ENCODE assay signal across 2 cellular contexts in genomic region chr3:153559366-153559765, GRCh38.
A peak's percentile ranks its signal among the peaks of the same experiment; 100 is the strongest.
DNase-seq lines count a peak whose midpoint lies in the region; ATAC-seq, FAIRE-seq and TF ChIP-seq lines count a peak whose summit lies in the region.
"Not testable (repeated sequence)": the region's sequence is repeated elsewhere in the genome, so short reads cannot be mapped to it uniquely, and the experiment has no call there.

No MANE protein-coding gene starts in this region.

- not testable (repeated sequence) for H3K4me1 ChIP-seq in K562 (replicated peaks in 1 of 2; ENCODE audit: control insufficient read depth in 2 of 2, insufficient read depth in 2 of 2, low read length in 2 of 2)

- POLR2A ChIA-PET in K562 (lab: Yijun Ruan, JAX), result not testable (repeated sequence)

- not testable (repeated sequence) for DNase-seq in K562 (ENCODE audit: extremely low read depth in 1 of 4, low spot score in 3 of 4); endothelial cell (ENCODE audit: low spot score)

- not testable (repeated sequence) for H3K4me1 Mint-ChIP-seq in endothelial cell (ENCODE audit: unreplicated experiment)

- not testable (repeated sequence) for TF ChIP-seq RAD21 in K562 (CRISPR knock-in tag; conservative IDR thresholded peaks at IDR 0.05 in 1 of 2, IDR thresholded peaks at IDR 0.05 in 1 of 2)

- not testable (repeated sequence) for H3K79me2 ChIP-seq in K562 (ENCODE audit: control insufficient read depth, insufficient read depth, low read length)

- not testable (repeated sequence) for H3K9ac ChIP-seq in K562 (ENCODE audit: insufficient read depth in 1 of 2, low read depth in 2 of 2, low read length in 2 of 2)

- not testable (repeated sequence) for H3K36me3 ChIP-seq in K562 (ENCODE audit: control insufficient read depth, insufficient read depth, low read length)

- peaks cover 11% of the 10 kb centered on the region for H3K36me3 Mint-ChIP-seq in endothelial cell (ENCODE audit: low read depth, unreplicated experiment)

- in situ Hi-C loops in K562 (cut with MboI), result not testable (repeated sequence)

- TF ChIP-seq POLR2A in K562 (conservative IDR thresholded peaks at IDR 0.05), result not testable (repeated sequence)

- not testable (repeated sequence) for H3K27me3 Mint-ChIP-seq in endothelial cell (ENCODE audit: unreplicated experiment)

- H2AFZ ChIP-seq in K562 (ENCODE audit: low read depth, low read length), result not testable (repeated sequence)

- H3K27ac ChIP-seq in K562 (ENCODE audit: extremely low read depth, low read depth, low read length), result not testable (repeated sequence)

- not testable (repeated sequence) for H3K9me1 ChIP-seq in K562 (ENCODE audit: control insufficient read depth, insufficient read depth, low read length)

- not testable (repeated sequence) for ATAC-seq in K562

- CTCF ChIA-PET in K562 (lab: Yijun Ruan, JAX; ENCODE audit: low intra/inter-chr PET ratio), result not testable (repeated sequence)

- peaks cover 14% of the 10 kb centered on the region for H3K9me3 Mint-ChIP-seq in endothelial cell (ENCODE audit: unreplicated experiment)

- intact Hi-C loops in K562 (cut with micrococcal nuclease), result not testable (repeated sequence)

- not testable (repeated sequence) for H3K9me3 ChIP-seq in K562 (replicated peaks; ENCODE audit: control insufficient read depth, insufficient read depth, low read depth, low read length)

- H4K20me1 ChIP-seq in K562 (replicated peaks; ENCODE audit: control insufficient read depth, insufficient read depth, low read length), result not testable (repeated sequence)

- FAIRE-seq in K562 (lab: Jason Lieb, UNC), result not testable (repeated sequence)

- not testable (repeated sequence) for H3K27ac Mint-ChIP-seq in endothelial cell (ENCODE audit: unreplicated experiment)

- H3K4me3 Mint-ChIP-seq in endothelial cell (ENCODE audit: unreplicated experiment), result peak overlapping the region; percentile 47

- H3K4me2 ChIP-seq in K562 (ENCODE audit: insufficient read depth, low read length), result not testable (repeated sequence)

- TF ChIP-seq CTCF in K562 (IDR thresholded peaks at IDR 0.05 in 2 of 3, conservative IDR thresholded peaks at IDR 0.05 in 1 of 3; ENCODE audit: insufficient read depth in 2 of 3, low read depth in 1 of 3, low read length in 3 of 3); endothelial cell (IDR thresholded peaks at IDR 0.05; ENCODE audit: unreplicated experiment): not testable (repeated sequence)

- 0% methylated on average over 1 of the region's 1 CpG for WGBS in K562 (ENCODE audit: insufficient coverage, low coverage, missing lambda C conversion rate)

- H3K27me3 ChIP-seq in K562 (ENCODE audit: control insufficient read depth in 2 of 2, insufficient read depth in 2 of 2, low read length in 2 of 2), result not testable (repeated sequence)

- TF ChIP-seq EP300 in K562 (IDR thresholded peaks at IDR 0.05; ENCODE audit: low read length), result not testable (repeated sequence)

- H3K4me3 ChIP-seq in K562, result not testable (repeated sequence)

- BruUV-seq in K562 (replicated peaks; lab: Mats Ljungman, UMichigan), result not testable (repeated sequence)

TF ChIP-seq in K562, 482 proteins besides CTCF, POLR2A, EP300 and RAD21:
- TF ChIP-seq ZNF324 (CRISPR knock-in tag; IDR thresholded peaks at IDR 0.05), result peak; percentile 91
